Comparison of ENCODE assay signal across 9 cellular contexts in genomic region chr21:43805275-43805800, GRCh38. TPM values are rescaled to one million over a fixed set of nuclear protein-coding genes. Genes with fewer than 3 reads are reported as not detected.
DNase-seq lines count a peak whose midpoint lies in the region; ATAC-seq and TF ChIP-seq lines count a peak whose summit lies in the region.
"Had no signal": no experiment of that assay in that cellular context is flagged by ENCODE, and none has a peak within 500 bp of the region (broad histone marks: within the 10 kb centered on the region; RNA-seq: fewer than 3 reads in every experiment).

No MANE protein-coding gene starts in this region.

- DNase-seq in left lung (peak; percentile 62 to 82), suprapubic skin (ENCODE audit: low spot score in 2 of 2) (no peak), A673 (ENCODE audit: low spot score) (no peak), NCI-H1105 (lab: John Stamatoyannopoulos, UW) (no peak), NCI-H2081 treated with DMSO at 0.1 percent for 48 hours (lab: John Stamatoyannopoulos, UW) (no peak)

- H3K27me3 ChIP-seq in left lung (no peaks in the 10 kb centered on the region), suprapubic skin (no peaks in the 10 kb centered on the region), A673 (replicated peaks; ENCODE audit: insufficient read depth, low read depth, low read length, poor library complexity) (no peaks in the 10 kb centered on the region)

- H3K4me3 ChIP-seq in left lung (no peak overlapping the region), suprapubic skin (no peak overlapping the region), A673 (ENCODE audit: low read depth, low read length, poor library complexity, severe bottlenecking) (no peak overlapping the region)

- peaks cover 0 to 46% of the 10 kb centered on the region in 2 donors for H3K36me3 ChIP-seq in left lung
- peaks cover 50% of the 10 kb centered on the region for H3K36me3 ChIP-seq in suprapubic skin
- H3K36me3 ChIP-seq in A673 (ENCODE audit: insufficient read depth, low read length, poor library complexity, severe bottlenecking) = peaks cover 36% of the 10 kb centered on the region

- no peak for TF ChIP-seq POLR2A in suprapubic skin (IDR thresholded peaks at IDR 0.05)

- no peak for TF ChIP-seq EP300 in suprapubic skin (IDR thresholded peaks at IDR 0.05)

- intact Hi-C loops in left lung (cut with DNase I) (no loop called here), A673 (cut with micrococcal nuclease; ENCODE audit: unreplicated experiment) (no loop called here)

- 85% methylated on average over 14 of the region's 14 CpGs for WGBS in suprapubic skin

- TF ChIP-seq CTCF in left lung (IDR thresholded peaks at IDR 0.05) (no peak), suprapubic skin (IDR thresholded peaks at IDR 0.05) (no peak), A673 (conservative IDR thresholded peaks at IDR 0.05; ENCODE audit: low read depth, low read length) (no peak)

- H3K9me3 ChIP-seq in left lung (no peaks in the 10 kb centered on the region), suprapubic skin (no peaks in the 10 kb centered on the region), A673 (ENCODE audit: low read depth, low read length, poor library complexity, severe bottlenecking) (no peaks in the 10 kb centered on the region)

- POLR2A ChIA-PET in A673 (lab: Charles Lee; ENCODE audit: low non-redundant PET) = no interaction called here

- H3K4me1 ChIP-seq in left lung = peaks cover 0 to 18% of the 10 kb centered on the region in 2 donors
- peaks cover 15% of the 10 kb centered on the region for H3K4me1 ChIP-seq in suprapubic skin
- peaks cover under 1% of the 10 kb centered on the region for H3K4me1 ChIP-seq in A673 (ENCODE audit: insufficient read depth, low read length, poor library complexity, severe bottlenecking)

- H3K27ac ChIP-seq in left lung (peak overlapping the region in 1 of 2 donors; percentile 71), suprapubic skin (no peak overlapping the region), A673 (ENCODE audit: low read depth, low read length, poor library complexity, severe bottlenecking) (no peak overlapping the region)

- CTCF ChIA-PET in A673 (lab: Charles Lee) = no interaction called here

- peak; percentile 73 for ATAC-seq in GM18867 (IDR thresholded peaks at IDR 0.05; ENCODE audit: unreplicated experiment)
- peak; percentile 80 for ATAC-seq in GM21529 (IDR thresholded peaks at IDR 0.05; ENCODE audit: unreplicated experiment)
- peak; percentile 79 for ATAC-seq in HG03442 (IDR thresholded peaks at IDR 0.05; ENCODE audit: unreplicated experiment)
- peak; percentile 15 for ATAC-seq in left lung
- ATAC-seq: sciatic nerve had no signal

- BruUV-seq in A673 (replicated peaks; lab: Mats Ljungman, UMichigan) = no TSS peak

RNA-seq across cellular contexts. Expression of gene RRP1, which starts 16.0 kb away (rescaled TPM):
- 10 to 100 TPM; 16.1 to 19.6 TPM for total RNA-seq in left lung
- 10 to 100 TPM; 22.5 to 34.6 (median 28.4) TPM for total RNA-seq in suprapubic skin
- 72.5 and 86.4 TPM in 2 replicates for total RNA-seq in A673 (2021)

RNA-seq across cellular contexts. Expression of gene CSTB, which starts 29.2 kb away (rescaled TPM):
- total RNA-seq in left lung (100 to 1,000 TPM; 123 to 133 TPM), suprapubic skin (10 to 100 TPM; 17.5 to 39.9 (median 27.9) TPM), A673 (2021) (44.1 and 55.9 TPM in 2 replicates)

RNA-seq across cellular contexts. Expression of gene AGPAT3, which starts 59.7 kb away (rescaled TPM):
- total RNA-seq in left lung = 100 to 1,000 TPM; 106 to 111 TPM
- total RNA-seq in suprapubic skin = 10 to 100 TPM; 61.0 to 77.9 (median 69.4) TPM
- total RNA-seq in A673 (2021) = 68.7 and 69.6 TPM in 2 replicates

Comparison
In these comparisons a context has a peak if more than half of its experiments do, and no peak if none do; other contexts are left out.
1. ATAC-seq: peak in every context shown above with its lines; median percentile 80 in GM21529; 79 in HG03442; 73 in GM18867; 15 in left lung.
2. DNase-seq: peak in left lung (2 of 2); none in suprapubic skin (0 of 2), A673 (single experiment), NCI-H1105 (single experiment) and NCI-H2081 treated with DMSO at 0.1 percent for 48 hours (single experiment).